Comparison of ENCODE assay signal across 8 cellular contexts in the genomic region with DNA sequence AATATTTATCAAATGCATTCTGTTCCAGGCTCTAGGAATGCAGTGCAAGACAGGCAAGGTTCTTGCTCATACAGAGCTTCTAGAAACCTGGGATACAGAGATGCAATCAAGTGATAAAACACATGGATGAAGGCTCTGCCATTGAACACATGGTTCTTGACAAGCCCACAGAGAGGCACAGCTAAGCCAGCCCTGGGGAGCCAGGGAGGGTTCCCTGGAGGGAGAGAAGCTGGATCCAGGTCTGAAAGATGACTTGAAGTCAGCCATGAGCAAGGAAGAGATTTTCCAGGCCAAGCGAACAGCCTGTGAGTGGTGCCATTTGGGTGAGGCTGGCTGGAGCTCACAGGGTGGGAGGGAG.
DNase-seq lines count a peak whose midpoint lies in the region; ATAC-seq and TF ChIP-seq lines count a peak whose summit lies in the region.

No MANE protein-coding gene starts in this region.

- no peak for ATAC-seq in natural killer cell

- no peak for DNase-seq in AG09309 (ENCODE audit: low read depth)
- no peak for DNase-seq in MG63
- peak; percentile 47 for DNase-seq in ecto neural progenitor cell (ENCODE audit: low spot score)
- no peak for DNase-seq in natural killer cell
- no peak for DNase-seq in NCI-H748 (lab: John Stamatoyannopoulos, UW; ENCODE audit: unreplicated experiment)
- DNase-seq in GM20000 (ENCODE audit: low spot score): no peak
- no peak for DNase-seq in NCI-H1105 (lab: John Stamatoyannopoulos, UW)
- no peak for DNase-seq in CD1c-positive myeloid dendritic cell (ENCODE audit: extremely low spot score)

- H3K36me3 ChIP-seq in MG63: no peaks in the 10 kb centered on the region

- TF ChIP-seq CTCF in AG09309 (IDR thresholded peaks at IDR 0.05; ENCODE audit: control insufficient read depth, insufficient read depth, low read depth, low read length, missing control alignments) (no peak), natural killer cell (IDR thresholded peaks at IDR 0.05) (no peak), GM20000 (IDR thresholded peaks at IDR 0.05; ENCODE audit: extremely low read depth, missing control alignments) (no peak)

- H3K27me3 Mint-ChIP-seq in natural killer cell (ENCODE audit: low read depth in 2 of 2): peaks cover 7 to 16% of the 10 kb centered on the region in 2 donors

- peak overlapping the region; percentile 91 to 95 for H3K27ac Mint-ChIP-seq in natural killer cell

- no peaks in the 10 kb centered on the region for H3K9me3 ChIP-seq in MG63

- H3K4me3 ChIP-seq in AG09309 (ENCODE audit: control insufficient read depth, low read depth, low read length): peak overlapping the region; percentile 33; the same call in 1 of the 2 replicates
- peak overlapping the region; percentile 21 for H3K4me3 ChIP-seq in MG63

- intact Hi-C loops in natural killer cell (cut with micrococcal nuclease): loop anchor here (1.0 to 10.0 kb wide), 3 partner anchors 16 to 66 kb away; a partner anchor contains a TSS

- H3K36me3 Mint-ChIP-seq in natural killer cell: no peaks in the 10 kb centered on the region

- peak overlapping the region; percentile 89 for H3K4me3 Mint-ChIP-seq in natural killer cell

- H3K27me3 ChIP-seq in MG63: no peaks in the 10 kb centered on the region

- H3K4me1 Mint-ChIP-seq in natural killer cell: peaks cover 70 to 92% of the 10 kb centered on the region in 2 donors

- H3K9me3 Mint-ChIP-seq in natural killer cell: no peaks in the 10 kb centered on the region
